1 cellular context compared by ENCODE assay signal in genomic region chr13:60571571-60571970, GRCh38.
TF ChIP-seq lines count a peak whose summit lies in the region.

No MANE protein-coding gene starts in this region.

TF ChIP-seq in H1, 55 proteins besides CTCF, POLR2A, EP300 and RAD21:
- TF ChIP-seq SUZ12 (IDR thresholded peaks at IDR 0.05; ENCODE audit: low read length) (no peak), RBBP5 (IDR thresholded peaks at IDR 0.05; ENCODE audit: borderline replicate concordance, low read depth, low read length) (no peak), MAFK (IDR thresholded peaks at IDR 0.05; ENCODE audit: low read depth, low read length) (no peak), MAX (IDR thresholded peaks at IDR 0.05) (no peak), TAF7 (optimal IDR thresholded peaks at IDR 0.05; ENCODE audit: borderline replicate concordance, low read depth, low read length) (no peak), ATF3 (IDR thresholded peaks at IDR 0.05; ENCODE audit: insufficient read depth, low read depth, low read length) (no peak), SP4 (IDR thresholded peaks at IDR 0.05; ENCODE audit: low read length) (no peak)
